Comparison of ENCODE assay signal across 2 cellular contexts in genomic region chr16:57568772-57569171, GRCh38. TPM values are rescaled to one million over a fixed set of nuclear protein-coding genes. Genes with fewer than 3 reads are reported as not detected.
"Had no signal": no experiment of that assay in that cellular context is flagged by ENCODE, and none has a peak within 500 bp of the region (broad histone marks: within the 10 kb centered on the region; RNA-seq: fewer than 3 reads in every experiment).

No MANE protein-coding gene starts in this region.

RNA-seq across cellular contexts. Expression of gene ADGRG5, which starts 26.3 kb away (rescaled TPM):
- total RNA-seq: IMR-90, SK-MEL-5 had no signal
- polyA plus RNA-seq: IMR-90 had no signal
